1 cellular context compared by ENCODE assay signal in the genomic region with DNA sequence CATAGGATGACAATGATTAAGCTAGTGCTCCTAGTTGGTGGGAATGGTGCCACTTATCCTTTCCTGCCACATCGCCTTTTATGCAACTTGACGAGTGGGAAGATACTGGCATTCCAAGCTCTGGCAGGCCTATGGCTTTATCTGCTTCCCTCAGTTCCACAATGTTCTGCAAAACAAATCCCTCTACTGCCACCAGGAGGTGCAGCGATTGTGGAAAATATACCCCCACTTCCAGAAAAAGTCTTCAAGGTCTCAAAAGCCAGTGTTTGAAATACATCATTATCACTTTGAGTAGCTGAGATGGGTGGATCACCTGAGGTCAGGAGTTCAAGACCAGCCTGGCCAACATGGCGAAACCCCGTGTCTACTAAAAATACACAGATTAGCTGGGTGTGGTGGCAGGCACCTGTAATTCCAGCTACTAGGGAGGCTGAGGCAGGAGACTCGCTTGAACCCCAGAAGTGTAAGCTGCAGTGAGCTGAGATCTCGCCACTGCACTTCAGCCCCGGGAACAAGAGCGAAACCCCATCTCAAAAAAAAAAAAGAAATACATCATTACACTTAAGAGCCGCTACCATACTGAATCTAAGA.
TF ChIP-seq lines count a peak whose summit lies in the region.

No MANE protein-coding gene starts in this region.

TF ChIP-seq in GM12878, 131 proteins besides CTCF, POLR2A, EP300 and RAD21 (continued from another document):
- TF ChIP-seq SMC3 (IDR thresholded peaks at IDR 0.05; ENCODE audit: borderline replicate concordance, low read length) (peak; percentile 76), TCF7 (IDR thresholded peaks at IDR 0.05; ENCODE audit: borderline replicate concordance) (no peak), NR2F1 (conservative IDR thresholded peaks at IDR 0.05) (peak; percentile 42; the same call in 1 of the 2 replicates), ASH2L (IDR thresholded peaks at IDR 0.05; ENCODE audit: borderline replicate concordance, low read depth) (no peak), EED (IDR thresholded peaks at IDR 0.05; ENCODE audit: low read depth) (0 out of 2 replicates have a peak, but pooled peaks have one; percentile 22), IKZF1 (conservative IDR thresholded peaks at IDR 0.05) (peak; percentile 43; the same call in 1 of the 2 replicates), RFX5 (IDR thresholded peaks at IDR 0.05; ENCODE audit: low read depth, low read length) (no peak)
TF ChIP-seq in GM12878: peak in this region for 5.
